In the genomic region with DNA sequence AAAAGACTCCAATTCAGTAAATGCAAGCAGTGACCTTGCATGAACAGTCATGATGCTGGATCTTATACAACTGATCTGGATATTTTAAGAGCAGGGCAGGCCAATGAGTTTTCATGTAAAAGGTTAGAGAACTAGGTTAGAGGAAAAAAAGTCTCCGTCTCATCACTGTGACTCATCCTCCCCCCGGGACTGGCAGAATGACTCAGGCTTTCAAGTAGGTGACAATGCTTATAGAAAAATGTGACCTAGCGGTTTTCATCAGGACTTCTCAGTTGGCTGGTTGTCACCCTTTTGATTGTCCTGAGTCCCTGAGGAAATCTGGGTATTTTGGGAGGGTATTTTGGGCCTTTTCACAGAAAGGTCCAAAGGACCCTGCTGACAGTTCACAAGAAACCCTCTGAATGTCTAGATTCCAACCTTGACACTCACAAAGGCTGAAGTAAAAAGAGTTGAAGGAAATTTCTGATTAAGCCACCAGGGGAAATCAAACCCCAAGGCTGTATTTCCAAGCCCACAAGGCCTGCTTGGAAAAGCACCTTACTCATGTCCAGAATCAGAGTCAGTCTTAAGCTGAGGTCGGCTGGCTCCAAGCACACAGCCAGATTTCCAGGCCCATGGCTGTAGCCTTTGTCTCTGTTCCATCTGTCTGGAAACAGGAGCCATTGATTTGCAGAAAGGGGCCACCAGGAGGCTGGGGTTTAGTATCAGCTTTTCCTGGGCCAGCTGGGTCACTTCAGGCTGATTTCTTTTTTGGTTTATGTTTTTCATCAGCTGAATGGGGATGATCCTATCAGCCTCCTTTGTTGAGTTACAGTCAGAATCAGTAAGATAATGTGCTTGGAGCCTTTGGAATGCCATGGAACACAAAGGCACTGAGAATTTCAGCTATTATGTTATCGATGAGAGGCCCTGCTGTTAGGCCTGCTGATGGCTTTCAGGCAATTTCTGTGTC, we compare ENCODE assay signal across 8 cellular contexts.
DNase-seq lines count a peak whose midpoint lies in the region; ATAC-seq, FAIRE-seq and TF ChIP-seq lines count a peak whose summit lies in the region.

No MANE protein-coding gene starts in this region.

- H3K9ac ChIP-seq in endodermal cell (ENCODE audit: extremely low read depth, low read length, poor library complexity, severe bottlenecking): no peak overlapping the region

- H3K27me3 Mint-ChIP-seq in endodermal cell (ENCODE audit: insufficient read depth): peaks cover 9% of the 10 kb centered on the region

- no peak for FAIRE-seq in pancreas (lab: Jason Lieb, UNC)

- H3K36me3 ChIP-seq in Panc1 (ENCODE audit: control insufficient read depth, insufficient read depth, low read length) (no peaks in the 10 kb centered on the region), endodermal cell (ENCODE audit: control insufficient read depth, insufficient read depth, low read length) (no peaks in the 10 kb centered on the region), pancreas (no peaks in the 10 kb centered on the region)

- H3K4me3 ChIP-seq in Panc1 (ENCODE audit: low read depth in 2 of 2, low read length in 2 of 2) (no peak overlapping the region), endodermal cell (ENCODE audit: low read length) (no peak overlapping the region), pancreas (no peak overlapping the region)

- TF ChIP-seq CTCF in Panc1 (IDR thresholded peaks at IDR 0.05) (no peak), endodermal cell (conservative IDR thresholded peaks at IDR 0.05) (peak; percentile 70), pancreas (IDR thresholded peaks at IDR 0.05) (no peak)

- H3K9me3 ChIP-seq in Panc1 (ENCODE audit: control insufficient read depth, insufficient read depth, low read depth, low read length): no peaks in the 10 kb centered on the region
- H3K9me3 ChIP-seq in endodermal cell (ENCODE audit: control insufficient read depth, low read length): no peaks in the 10 kb centered on the region
- H3K9me3 ChIP-seq in pancreas: no peaks in the 10 kb centered on the region

- H3K27ac Mint-ChIP-seq in endodermal cell: peak overlapping the region; percentile 55

- CTCF ChIA-PET in Panc1 (lab: Charles Lee): interaction anchor here (0.6 kb wide), 2 partner anchors 15 to 21 kb away, joined by 3 read pairs; no protein-coding TSS in a partner anchor

- peaks cover 12% of the 10 kb centered on the region for H3K4me1 Mint-ChIP-seq in endodermal cell

- in situ Hi-C loops in Panc1 (cut with HindIII; ENCODE audit: low pct_unique_long_range_greater_than_20kb, low sequenced_read_pairs): no loop called here

- ATAC-seq in Right ventricle myocardium inferior (peak; percentile 28), HG02885 (IDR thresholded peaks at IDR 0.05; ENCODE audit: poor library complexity, unreplicated experiment) (peak; percentile 87), Panc1 (peak; percentile 84), pancreas (peak in 3 of 4 donors; percentile 31 to 61 (median 60))

- no peaks in the 10 kb centered on the region for H3K4me1 ChIP-seq in Panc1 (ENCODE audit: control insufficient read depth, insufficient read depth, low read length)
- H3K4me1 ChIP-seq in endodermal cell (ENCODE audit: control insufficient read depth, insufficient read depth, low read length): peaks cover 4% of the 10 kb centered on the region
- no peaks in the 10 kb centered on the region for H3K4me1 ChIP-seq in pancreas

- DNase-seq in Right ventricle myocardium inferior (ENCODE audit: missing footprints): no peak
- no peak for DNase-seq in cardiac septum (ENCODE audit: low spot score)
- peak; percentile 47 for DNase-seq in Panc1 (ENCODE audit: low read depth, low spot score)
- DNase-seq in endodermal cell: peak; percentile 82
- DNase-seq in pancreas: peak in 2 of 6 donors; percentile 9 to 15
- DNase-seq in NCI-H2227 treated with DMSO at 0.1 percent for 48 hours (lab: John Stamatoyannopoulos, UW): no peak
- no peak for DNase-seq in NCI-H748 treated with DMSO at 0.1 percent for 48 hours (lab: John Stamatoyannopoulos, UW)

- H3K27ac ChIP-seq in Panc1 (ENCODE audit: low read length) (no peak overlapping the region), endodermal cell (ENCODE audit: low read depth, low read length) (peak overlapping the region; percentile 55), pancreas (no peak overlapping the region)

- no TSS peak for BruUV-seq in Panc1 (replicated peaks; lab: Mats Ljungman, UMichigan)

- H3K27me3 ChIP-seq in Panc1 (ENCODE audit: control insufficient read depth, insufficient read depth, low read length) (no peaks in the 10 kb centered on the region), endodermal cell (ENCODE audit: control insufficient read depth, insufficient read depth, low read length, poor library complexity, severe bottlenecking) (peaks cover 4% of the 10 kb centered on the region), pancreas (no peaks in the 10 kb centered on the region)

- no peak overlapping the region for H3K4me3 Mint-ChIP-seq in endodermal cell

- intact Hi-C loops in Right ventricle myocardium inferior (cut with DNase I) (no loop called here), cardiac septum (cut with DNase I) (no loop called here), Panc1 (cut with micrococcal nuclease; ENCODE audit: unreplicated experiment) (no loop called here), pancreas (cut with DNase I) (no loop called here)

- no peaks in the 10 kb centered on the region for H3K9me3 Mint-ChIP-seq in endodermal cell

- 52 to 67% methylated on average over 3 to 5 of the region's 5 CpGs for WGBS in endodermal cell (ENCODE audit: insufficient coverage in 1 of 2, insufficient read length in 1 of 2), 2 experiments
- WGBS in pancreas, 2 donors: 73 to 80% methylated on average over 5 of the region's 5 CpGs

- POLR2A ChIA-PET in Panc1 (lab: Charles Lee): no interaction called here

- no peaks in the 10 kb centered on the region for H3K36me3 Mint-ChIP-seq in endodermal cell (ENCODE audit: low read depth)

Comparison
In these comparisons a context has a peak if more than half of its experiments do, and no peak if none do; other contexts are left out.
1. ATAC-seq: peak in every context shown above with its lines; median percentile 87 in HG02885; 84 in Panc1; 60 in pancreas; 28 in Right ventricle myocardium inferior.
2. DNase-seq: peak in Panc1 (single experiment) and endodermal cell (single experiment); none in Right ventricle myocardium inferior (single experiment), cardiac septum (single experiment), NCI-H2227 treated with DMSO at 0.1 percent for 48 hours (single experiment) and NCI-H748 treated with DMSO at 0.1 percent for 48 hours (single experiment).